ENCODE assay signal across 8 cellular contexts in the genomic region with DNA sequence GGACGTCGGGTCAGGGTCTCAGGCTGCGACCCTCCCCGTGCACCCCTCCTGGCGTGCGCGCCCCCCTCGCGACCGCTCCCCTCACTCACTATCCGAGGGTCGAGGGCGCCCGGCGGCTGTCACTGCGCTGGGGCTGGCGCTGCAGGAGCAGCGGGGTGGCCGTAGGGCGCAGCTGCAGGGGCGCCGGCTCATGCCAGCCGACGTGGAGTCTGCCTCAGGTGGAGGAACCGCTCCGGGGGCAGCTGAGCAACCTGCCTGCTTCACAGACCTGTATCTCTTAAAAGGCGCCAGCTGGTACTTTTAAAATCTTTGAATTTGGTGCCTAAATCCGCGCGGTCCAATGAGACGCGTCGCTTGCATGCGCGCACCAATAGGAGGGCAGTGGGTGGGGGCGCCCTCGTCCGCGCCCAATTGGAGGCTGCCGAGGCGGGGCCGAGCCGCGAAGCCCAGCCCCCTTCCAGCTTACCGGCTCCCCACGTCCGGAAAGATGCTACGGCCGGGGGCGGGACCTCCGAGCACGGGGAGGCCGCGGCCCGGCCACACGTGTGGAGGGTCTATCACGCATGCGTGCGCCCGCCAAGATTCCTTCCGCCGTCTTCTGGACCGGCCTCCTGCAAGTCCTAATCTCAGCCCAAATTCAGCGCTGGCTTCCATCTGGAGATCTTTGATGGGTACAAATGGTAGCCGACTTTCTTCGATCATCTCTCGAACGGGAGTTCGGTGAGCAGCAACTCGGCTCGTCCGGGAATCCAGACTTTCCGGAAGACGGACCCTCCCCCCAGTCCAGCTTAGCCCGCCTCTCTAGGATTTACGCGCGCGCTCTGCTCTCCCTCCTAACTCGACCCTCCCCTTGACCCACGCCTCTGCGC. TPM values are rescaled to one million over a fixed set of nuclear protein-coding genes. Genes with fewer than 3 reads are reported as not detected.
DNase-seq lines count a peak whose midpoint lies in the region; ATAC-seq and TF ChIP-seq lines count a peak whose summit lies in the region.

A gene with protein sequence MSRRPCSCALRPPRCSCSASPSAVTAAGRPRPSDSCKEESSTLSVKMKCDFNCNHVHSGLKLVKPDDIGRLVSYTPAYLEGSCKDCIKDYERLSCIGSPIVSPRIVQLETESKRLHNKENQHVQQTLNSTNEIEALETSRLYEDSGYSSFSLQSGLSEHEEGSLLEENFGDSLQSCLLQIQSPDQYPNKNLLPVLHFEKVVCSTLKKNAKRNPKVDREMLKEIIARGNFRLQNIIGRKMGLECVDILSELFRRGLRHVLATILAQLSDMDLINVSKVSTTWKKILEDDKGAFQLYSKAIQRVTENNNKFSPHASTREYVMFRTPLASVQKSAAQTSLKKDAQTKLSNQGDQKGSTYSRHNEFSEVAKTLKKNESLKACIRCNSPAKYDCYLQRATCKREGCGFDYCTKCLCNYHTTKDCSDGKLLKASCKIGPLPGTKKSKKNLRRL (minus strand): TSS at position 274 of the 869 bp plus-strand sequence. CDS start 82 bp downstream, at position 192.

- peak within 1 kb of the TSS; percentile 99 for H3K27ac Mint-ChIP-seq in activated naive CD8-positive, alpha-beta T cell

- no peaks in the 10 kb centered on the region for H3K9me3 Mint-ChIP-seq in activated naive CD8-positive, alpha-beta T cell (ENCODE audit: low read depth)

- no peak for TF ChIP-seq CTCF in GM10248 (IDR thresholded peaks at IDR 0.05; ENCODE audit: control extremely low read depth, extremely low read depth, low read depth, missing control alignments)
- no peak for TF ChIP-seq CTCF in omental fat pad (IDR thresholded peaks at IDR 0.05)
- TF ChIP-seq CTCF in thoracic aorta (IDR thresholded peaks at IDR 0.05): no peak

- H3K27me3 Mint-ChIP-seq in activated naive CD8-positive, alpha-beta T cell: no peaks in the 10 kb centered on the region

- peak within 1 kb of the TSS; percentile 99 for H3K4me3 ChIP-seq in thoracic aorta

- ATAC-seq in HG02623 (IDR thresholded peaks at IDR 0.05; ENCODE audit: unreplicated experiment) (peak; percentile 78), omental fat pad (ENCODE audit: low FRiP score) (peak; percentile 96), thoracic aorta (ENCODE audit: insufficient number of reproducible peaks, low FRiP score, low read depth) (peak; percentile 95)

- no peaks in the 10 kb centered on the region for H3K27me3 ChIP-seq in thoracic aorta (replicated peaks; ENCODE audit: insufficient read depth)

- POLR2A ChIA-PET in GM10248 (lab: Yijun Ruan, JAX): interaction anchor here (1.0 kb wide), 3 partner anchors 13 to 29 kb away, joined by 4 to 5 read pairs (median 4); no protein-coding TSS in a partner anchor

- peak; percentile 96 for DNase-seq in GM10248 (ENCODE audit: extremely low spot score)
- DNase-seq in NCI-H1105 (lab: John Stamatoyannopoulos, UW): peak; percentile 98
- DNase-seq in SKM-1 treated with dmso at 0.1 percent for 144 hours (lab: John Stamatoyannopoulos, UW; ENCODE audit: unreplicated experiment): peak; percentile 96
- peak; percentile 99 for DNase-seq in glomerular visceral epithelial cell (ENCODE audit: extremely low spot score)
- peak; percentile 80 for DNase-seq in omental fat pad (ENCODE audit: low spot score)
- DNase-seq in thoracic aorta (ENCODE audit: low spot score): peak; percentile 90

- no peaks in the 10 kb centered on the region for H3K9me3 ChIP-seq in thoracic aorta

- H3K36me3 Mint-ChIP-seq in activated naive CD8-positive, alpha-beta T cell: no peaks in the 10 kb centered on the region

- H3K36me3 ChIP-seq in thoracic aorta: no peaks in the 10 kb centered on the region

- peaks cover 52% of the 10 kb centered on the region for H3K4me1 Mint-ChIP-seq in activated naive CD8-positive, alpha-beta T cell (ENCODE audit: low read depth)

- CTCF ChIA-PET in GM10248 (lab: Yijun Ruan, JAX): interaction anchor here (1.0 to 1.5 kb wide), 4 partner anchors 15 to 119 kb away, joined by 3 read pairs; no protein-coding TSS in a partner anchor

- H3K27ac ChIP-seq in thoracic aorta: peak within 1 kb of the TSS; percentile 90 to 94

- peaks cover 15 to 38% of the 10 kb centered on the region in 2 donors for H3K4me1 ChIP-seq in thoracic aorta (ENCODE audit: control insufficient read depth in 1 of 2, low read depth in 2 of 2)

- peak within 1 kb of the TSS; percentile 98 for H3K4me3 Mint-ChIP-seq in activated naive CD8-positive, alpha-beta T cell

RNA-seq across cellular contexts. Expression of the gene that starts here (rescaled TPM):
- 1 to 10 TPM; 2.6 to 7.2 (median 4.8) TPM for total RNA-seq in omental fat pad
- total RNA-seq in thoracic aorta: 10 to 100 TPM in 1 of 2 donors, 1 to 10 TPM in 1; 6.2 to 10.7 TPM

Comparison
In these comparisons a context has a peak if more than half of its experiments do, and no peak if none do; other contexts are left out.
1. Peak in every context shown above with its lines: DNase-seq, ATAC-seq, H3K4me3 ChIP-seq and H3K27ac ChIP-seq.